ENCODE assay signal across 8 cellular contexts in genomic region chr15:66702035-66702769, GRCh38. TPM values are rescaled to one million over a fixed set of nuclear protein-coding genes. Genes with fewer than 3 reads are reported as not detected.
A peak's percentile ranks its signal among the peaks of the same experiment; 100 is the strongest.
DNase-seq lines count a peak whose midpoint lies in the region; ATAC-seq and TF ChIP-seq lines count a peak whose summit lies in the region.

Gene SMAD6, plus strand, starts transcription at chr15:66702236. Its CDS starts 1,023 bp downstream, at chr15:66703259.

- peak in 2 of 5 experiments; percentile 13 to 44 for TF ChIP-seq CTCF in tibial nerve (IDR thresholded peaks at IDR 0.05)

- peaks cover 9% of the 10 kb centered on the region for H3K4me1 Mint-ChIP-seq in T-helper 17 cell

- no peaks in the 10 kb centered on the region for H3K9me3 ChIP-seq in T-helper 17 cell (ENCODE audit: control insufficient read depth, low read length, poor library complexity, severe bottlenecking)
- no peaks in the 10 kb centered on the region for H3K9me3 ChIP-seq in tibial nerve

- peaks cover 0 to 52% (median 25%) of the 10 kb centered on the region in 4 donors for H3K4me1 ChIP-seq in tibial nerve

- peak; percentile 35 for ATAC-seq in GM21737 (IDR thresholded peaks at IDR 0.05; ENCODE audit: unreplicated experiment)
- ATAC-seq in T-helper 17 cell, result peak; percentile 44
- peak; percentile 71 to 81 for ATAC-seq in left cardiac atrium

- DNase-seq in Ammon's horn (ENCODE audit: low spot score) (peak; percentile 86), NCI-H1694 (lab: John Stamatoyannopoulos, UW) (peak; percentile 87), T-helper 17 cell (peak; percentile 36 to 47 (median 38)), amniotic epithelial cell (ENCODE audit: low read depth) (peak; percentile 99), left cardiac atrium (peak; percentile 97), pons (ENCODE audit: low spot score) (peak; percentile 85), tibial nerve (ENCODE audit: low spot score in 2 of 2) (peak; percentile 92 to 93)

- 0 to 1% methylated on average over 47 to 52 of the region's 53 CpGs for WGBS in tibial nerve, 2 donors

- peak; percentile 35 to 93 for TF ChIP-seq EP300 in tibial nerve (IDR thresholded peaks at IDR 0.05)

- no peaks in the 10 kb centered on the region for H3K36me3 Mint-ChIP-seq in T-helper 17 cell (ENCODE audit: low read depth)

- intact Hi-C loops in left cardiac atrium (cut with DNase I), result loop anchor here in 1 of 2 donors (10.0 kb wide), 1 partner anchor 143 kb away; no protein-coding TSS in a partner anchor

- peak; percentile 40 to 54 for TF ChIP-seq POLR2A in tibial nerve (IDR thresholded peaks at IDR 0.05)

- peaks cover 0 to 5% (median 0%) of the 10 kb centered on the region in 3 donors for H3K36me3 ChIP-seq in tibial nerve

- H3K4me3 Mint-ChIP-seq in T-helper 17 cell, result peak within 1 kb of the TSS; percentile 96

- H3K27me3 ChIP-seq in tibial nerve, result no peaks in the 10 kb centered on the region

- H3K27ac Mint-ChIP-seq in T-helper 17 cell, result no peak within 1 kb of the TSS

- H3K27me3 Mint-ChIP-seq in T-helper 17 cell, result peaks cover 25% of the 10 kb centered on the region

- H3K27ac ChIP-seq in tibial nerve, result peak within 1 kb of the TSS; percentile 58 to 87 (median 81)

- H3K4me3 ChIP-seq in tibial nerve, result peak within 1 kb of the TSS; percentile 57 to 90 (median 82)

RNA-seq across cellular contexts. Expression of gene SMAD6, which starts in this region (rescaled TPM):
- total RNA-seq in T-helper 17 cell, result under 1 TPM in 1 of 2 donors, not detected in 1; 0.10 TPM
- 10 to 100 TPM; 13.5 to 51.5 TPM for total RNA-seq in left cardiac atrium
- total RNA-seq in tibial nerve, result 10 to 100 TPM; 41.9 to 57.2 (median 48.6) TPM

Comparison
In these comparisons a context has a peak if more than half of its experiments do, and no peak if none do; other contexts are left out.
1. Peak in every context shown above with its lines: DNase-seq, ATAC-seq, H3K4me3 ChIP-seq and H3K27ac ChIP-seq.
2. RNA of gene SMAD6 (total RNA-seq): 13.5 to 51.5 TPM in left cardiac atrium and 41.9 to 57.2 TPM in tibial nerve; 0.10 TPM in T-helper 17 cell; every median in the first group is over 10 times any median in the second.
3. Peak in DNase-seq and ATAC-seq in T-helper 17 cell; RNA of the gene not detected or under 1 TPM.
4. DNase-seq: peak in every context shown above with its lines; median percentile 99 in amniotic epithelial cell; 97 in left cardiac atrium; 92 in tibial nerve; 87 in NCI-H1694; 86 in Ammon's horn; 85 in pons; 38 in T-helper 17 cell.